ENCODE assay signal across 8 cellular contexts in genomic region chr5:96808541-96808828, GRCh38. TPM values are rescaled to one million over a fixed set of nuclear protein-coding genes. Genes with fewer than 3 reads are reported as not detected.
A peak's percentile ranks its signal among the peaks of the same experiment; 100 is the strongest.
DNase-seq lines count a peak whose midpoint lies in the region; ATAC-seq and TF ChIP-seq lines count a peak whose summit lies in the region.

No MANE protein-coding gene starts in this region.

- POLR2A ChIA-PET in SK-N-SH (lab: Yijun Ruan, JAX), result interaction anchor here (0.7 to 2.1 kb wide), 4 partner anchors 10 to 45 kb away, joined by 3 to 12 read pairs (median 8); no protein-coding TSS in a partner anchor

- TF ChIP-seq RAD21 in SK-N-SH (IDR thresholded peaks at IDR 0.05; ENCODE audit: low read length), result no peak

- H3K27me3 ChIP-seq in SK-N-SH (ENCODE audit: insufficient read depth) (no peaks in the 10 kb centered on the region), iPS-20b (ENCODE audit: insufficient read depth, low read length) (peaks cover 8% of the 10 kb centered on the region; the same call in 1 of the 2 replicates), subcutaneous abdominal adipose tissue (ENCODE audit: control insufficient read depth in 5 of 5, insufficient read depth in 4 of 5, low read length in 5 of 5) (no peaks in the 10 kb centered on the region)

- H3K9me3 Mint-ChIP-seq in activated naive CD4-positive, alpha-beta T cell treated with anti-CD3 and anti-CD28 coated beads, Interleukin-2, amount 50 U/mL, for 72 hours, result no peaks in the 10 kb centered on the region

- H3K9ac ChIP-seq in SK-N-SH (peak overlapping the region; percentile 99), iPS-20b (ENCODE audit: low read depth, low read length) (peak overlapping the region; percentile 75; the same call in 1 of the 2 replicates), subcutaneous abdominal adipose tissue (ENCODE audit: low read length in 5 of 5) (peak overlapping the region in 4 of 5 donors; percentile 88 to 95 (median 92))

- H3F3A ChIP-seq in SK-N-SH (replicated peaks; ENCODE audit: insufficient read depth), result no peaks in the 10 kb centered on the region

- H3K4me2 ChIP-seq in SK-N-SH, result peak overlapping the region; percentile 84

- H3K4me1 ChIP-seq in SK-N-SH (ENCODE audit: control insufficient read depth in 1 of 2, insufficient read depth in 2 of 2, low read depth in 1 of 2, low read length in 1 of 2) (peaks cover 3 to 8% of the 10 kb centered on the region in 2 experiments; a peak in 3 of 4 replicates), iPS-20b (ENCODE audit: insufficient read depth, low read length) (peaks cover 10% of the 10 kb centered on the region; the same call in 1 of the 2 replicates), subcutaneous abdominal adipose tissue (ENCODE audit: control insufficient read depth in 5 of 5, insufficient read depth in 5 of 5, low read length in 5 of 5) (peaks cover 0 to 32% (median 25%) of the 10 kb centered on the region in 5 donors)

- no peaks in the 10 kb centered on the region for H4K20me1 ChIP-seq in SK-N-SH (ENCODE audit: insufficient read depth)

- TF ChIP-seq CTCF in SK-N-SH (IDR thresholded peaks at IDR 0.05) (no peak), GM13977 (IDR thresholded peaks at IDR 0.05; ENCODE audit: extremely low read depth, insufficient read depth, missing control alignments) (no peak)

- H3K9me3 ChIP-seq in SK-N-SH (no peaks in the 10 kb centered on the region), iPS-20b (ENCODE audit: insufficient read depth, low read depth, low read length) (no peaks in the 10 kb centered on the region), subcutaneous abdominal adipose tissue (ENCODE audit: control insufficient read depth in 5 of 5, low read length in 5 of 5) (no peaks in the 10 kb centered on the region)

- in situ Hi-C loops in GM13977 (cut with MboI; ENCODE audit: low pct_unique_long_range_greater_than_20kb, low sequenced_read_pairs, unreplicated experiment), result no loop called here

- peak overlapping the region; percentile 66 to 81; a peak in 3 of 4 replicates for H3K4me3 ChIP-seq in SK-N-SH (ENCODE audit: low read depth in 2 of 2, low read length in 1 of 2)
- peak overlapping the region; percentile 65 for H3K4me3 ChIP-seq in iPS-20b (ENCODE audit: low read length)
- peak overlapping the region; percentile 79 to 93 (median 86) for H3K4me3 ChIP-seq in subcutaneous abdominal adipose tissue (ENCODE audit: low read depth in 1 of 5, low read length in 5 of 5)

- 78% methylated on average over 2 of the region's 2 CpGs for WGBS in SK-N-SH (ENCODE audit: low lambda C conversion rate)

- H3K9me2 ChIP-seq in SK-N-SH, result no peaks in the 10 kb centered on the region

- H3K36me3 ChIP-seq in SK-N-SH (replicated peaks in 1 of 2; ENCODE audit: control insufficient read depth in 1 of 2, insufficient read depth in 2 of 2, low read length in 1 of 2) (no peaks in the 10 kb centered on the region), iPS-20b (ENCODE audit: insufficient read depth, low read depth, low read length) (no peaks in the 10 kb centered on the region), subcutaneous abdominal adipose tissue (ENCODE audit: control insufficient read depth in 5 of 5, insufficient read depth in 5 of 5, low read length in 5 of 5) (peaks cover 0 to 4% (median 2%) of the 10 kb centered on the region in 5 donors)

- H3K27ac ChIP-seq in SK-N-SH (ENCODE audit: low read depth in 2 of 2, low read length in 1 of 2), result peak overlapping the region; percentile 90 to 92; a peak in 3 of 4 replicates
- H3K27ac ChIP-seq in iPS-20b (ENCODE audit: low read length), result no peak overlapping the region
- peak overlapping the region; percentile 99 for H3K27ac ChIP-seq in subcutaneous abdominal adipose tissue (ENCODE audit: low read depth, low read length)

- peak overlapping the region; percentile 83 for H2AFZ ChIP-seq in SK-N-SH (ENCODE audit: low read depth)

- ATAC-seq in SK-N-SH treated with all-trans-retinoic acid at 6 μM for 48 hours (no peak), HG03354 (IDR thresholded peaks at IDR 0.05; ENCODE audit: poor library complexity, severe bottlenecking, unreplicated experiment) (no peak)
- no peak for ATAC-seq in activated naive CD4-positive, alpha-beta T cell treated with anti-CD3 and anti-CD28 coated beads, Interleukin-2, amount 50 U/mL, for 72 hours

- peak overlapping the region; percentile 98 to 100 for H3K27ac Mint-ChIP-seq in activated naive CD4-positive, alpha-beta T cell treated with anti-CD3 and anti-CD28 coated beads, Interleukin-2, amount 50 U/mL, for 72 hours

- DNase-seq in SK-N-SH (no peak), GM13977 (ENCODE audit: low spot score) (no peak), NCI-H1417 (lab: John Stamatoyannopoulos, UW) (no peak)
- no peak for DNase-seq in activated naive CD4-positive, alpha-beta T cell treated with anti-CD3 and anti-CD28 coated beads, Interleukin-2, amount 50 U/mL, for 72 hours (ENCODE audit: low spot score in 2 of 2)

- CTCF ChIA-PET in SK-N-SH (lab: Yijun Ruan, JAX), result interaction anchor here (0.9 to 2.9 kb wide), 4 partner anchors 17 to 353 kb away, joined by 3 to 9 read pairs (median 6); no protein-coding TSS in a partner anchor

- H3K79me2 ChIP-seq in SK-N-SH (ENCODE audit: insufficient read depth), result peaks cover 6% of the 10 kb centered on the region; the same call in 1 of the 2 replicates

- H3K36me3 Mint-ChIP-seq in activated naive CD4-positive, alpha-beta T cell treated with anti-CD3 and anti-CD28 coated beads, Interleukin-2, amount 50 U/mL, for 72 hours, result peaks cover 21 to 22% of the 10 kb centered on the region in 2 donors

- no peak for TF ChIP-seq EP300 in SK-N-SH (IDR thresholded peaks at IDR 0.05; ENCODE audit: borderline replicate concordance in 1 of 2, low read depth in 1 of 2, low read length in 1 of 2)

TF ChIP-seq in SK-N-SH, 30 proteins besides CTCF, POLR2A, EP300 and RAD21:
- TF ChIP-seq TAF1 (IDR thresholded peaks at IDR 0.05; ENCODE audit: borderline replicate concordance, low read depth, low read length) (no peak), TEAD4 (IDR thresholded peaks at IDR 0.05; ENCODE audit: borderline replicate concordance, insufficient read depth) (no peak), YY1 (IDR thresholded peaks at IDR 0.05; ENCODE audit: low read depth) (no peak), CHD2 (IDR thresholded peaks at IDR 0.05; ENCODE audit: low read length, partially characterized antibody) (no peak), TCF12 (IDR thresholded peaks at IDR 0.05) (no peak), NFIC (IDR thresholded peaks at IDR 0.05; ENCODE audit: borderline replicate concordance) (no peak)
TF ChIP-seq in SK-N-SH: peak in this region for 0.

TF ChIP-seq in SK-N-SH treated with all-trans-retinoic acid at 6 μM for 48 hours, 23 proteins besides CTCF, POLR2A, EP300 and RAD21:
- no peak for TF ChIP-seq PATZ1 (CRISPR knock-in tag; IDR thresholded peaks at IDR 0.05; ENCODE audit: borderline replicate concordance)
- no peak for TF ChIP-seq GLIS3 (CRISPR knock-in tag; IDR thresholded peaks at IDR 0.05)
- TF ChIP-seq ESRRG (CRISPR knock-in tag; IDR thresholded peaks at IDR 0.05), result no peak
- no peak for TF ChIP-seq ZC3H10 (CRISPR knock-in tag; IDR thresholded peaks at IDR 0.05)
- TF ChIP-seq, protein P1, sequence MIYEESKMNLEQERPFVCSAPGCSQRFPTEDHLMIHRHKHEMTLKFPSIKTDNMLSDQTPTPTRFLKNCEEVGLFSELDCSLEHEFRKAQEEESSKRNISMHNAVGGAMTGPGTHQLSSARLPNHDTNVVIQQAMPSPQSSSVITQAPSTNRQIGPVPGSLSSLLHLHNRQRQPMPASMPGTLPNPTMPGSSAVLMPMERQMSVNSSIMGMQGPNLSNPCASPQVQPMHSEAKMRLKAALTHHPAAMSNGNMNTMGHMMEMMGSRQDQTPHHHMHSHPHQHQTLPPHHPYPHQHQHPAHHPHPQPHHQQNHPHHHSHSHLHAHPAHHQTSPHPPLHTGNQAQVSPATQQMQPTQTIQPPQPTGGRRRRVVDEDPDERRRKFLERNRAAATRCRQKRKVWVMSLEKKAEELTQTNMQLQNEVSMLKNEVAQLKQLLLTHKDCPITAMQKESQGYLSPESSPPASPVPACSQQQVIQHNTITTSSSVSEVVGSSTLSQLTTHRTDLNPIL (CRISPR knock-in tag; IDR thresholded peaks at IDR 0.05; ENCODE audit: low read depth), result no peak
- no peak for TF ChIP-seq ZNF565 (CRISPR knock-in tag; conservative IDR thresholded peaks at IDR 0.05; ENCODE audit: low read depth)
- no peak for TF ChIP-seq OSR1 (CRISPR knock-in tag; IDR thresholded peaks at IDR 0.05)
- TF ChIP-seq ZFP30 (CRISPR knock-in tag; IDR thresholded peaks at IDR 0.05), result no peak

RNA-seq across cellular contexts. Expression of gene ERAP1, which starts 0.7 kb away (rescaled TPM):
- 18.6 and 20.9 TPM in 2 replicates for polyA plus RNA-seq in SK-N-SH (2012; rRNA removed)
- 15.1 and 17.1 TPM in 2 replicates for polyA plus RNA-seq in SK-N-SH (2012; cell fraction: cytosol; rRNA removed)
- 25.4 and 34.0 TPM in 2 replicates for polyA plus RNA-seq in SK-N-SH (2012; cell fraction: nucleus; rRNA removed)
- total RNA-seq in activated naive CD4-positive, alpha-beta T cell treated with anti-CD3 and anti-CD28 coated beads, Interleukin-2, amount 50 U/mL, for 72 hours, result 10 to 100 TPM; 80.8 to 98.1 TPM
